Comparison of ENCODE assay signal across 33 cellular contexts in genomic region chrX:125404667-125405160, GRCh38.
"Had no signal": no experiment of that assay in that cellular context is flagged by ENCODE, and none has a peak within 500 bp of the region (broad histone marks: within the 10 kb centered on the region; RNA-seq: fewer than 3 reads in every experiment).

No MANE protein-coding gene starts in this region.

- H3K36me3 Mint-ChIP-seq: activated naive CD8-positive, alpha-beta T cell; naive thymus-derived CD8-positive, alpha-beta T cell; neural progenitor cell; stimulated activated naive B cell treated with anti-CD40 and anti-IgM and Interleukin-4, amounts not matched to agents 10 μg/mL and 1 μg/mL and 100 μg/mL, for 72 hours; T-cell had no signal

- H3K27ac Mint-ChIP-seq: activated CD4-positive, alpha-beta T cell treated with anti-CD3 and anti-CD28 coated beads, Interleukin-2, amount 10 ng/mL, durations not matched to agents 7 days and 5 days; activated naive CD8-positive, alpha-beta T cell; activated T-cell treated with anti-CD3 and anti-CD28 coated beads, Interleukin-2, amount 50 U/mL, for 72 hours; effector memory CD8-positive, alpha-beta T cell; naive thymus-derived CD8-positive, alpha-beta T cell; neural progenitor cell; stimulated activated naive B cell treated with anti-CD40 and anti-IgM and Interleukin-4, amounts not matched to agents 10 μg/mL and 1 μg/mL and 100 μg/mL, for 72 hours; T-cell; WTC11 had no signal

- H3K4me1 Mint-ChIP-seq: activated CD4-positive, alpha-beta T cell treated with anti-CD3 and anti-CD28 coated beads, Interleukin-2, amount 10 ng/mL, durations not matched to agents 7 days and 5 days; naive thymus-derived CD8-positive, alpha-beta T cell; neural progenitor cell; stimulated activated naive B cell treated with anti-CD40 and anti-IgM and Interleukin-4, amounts not matched to agents 10 μg/mL and 1 μg/mL and 100 μg/mL, for 72 hours; T-cell had no signal

- H3K4me1 ChIP-seq: body of pancreas, left lung, lower lobe of right lung, neural progenitor cell, right atrium auricular region, stomach, tibial artery, upper lobe of right lung had no signal

- H3K27ac ChIP-seq: body of pancreas, cardiac muscle cell, coronary artery, left lung, lower lobe of right lung, neural progenitor cell, right atrium auricular region, stomach, tibial artery, upper lobe of right lung had no signal

- H3K4me2 ChIP-seq: neural progenitor cell had no signal

- ATAC-seq: body of pancreas; effector memory CD8-positive, alpha-beta T cell; esophagus mucosa; left lung; lower lobe of right lung; naive thymus-derived CD8-positive, alpha-beta T cell; stimulated activated naive B cell treated with anti-CD40 and anti-IgM and Interleukin-4, amounts not matched to agents 10 μg/mL and 1 μg/mL and 100 μg/mL, for 72 hours; T-cell; upper lobe of right lung; WTC11 had no signal

- H3K36me3 ChIP-seq: cardiac muscle cell, left lung, lower lobe of right lung, neural progenitor cell, right atrium auricular region, stomach, tibial artery, upper lobe of right lung had no signal

- H2AFZ ChIP-seq: neural progenitor cell had no signal

- H3K9me3 Mint-ChIP-seq: activated CD4-positive, alpha-beta T cell treated with anti-CD3 and anti-CD28 coated beads, Interleukin-2, amount 10 ng/mL, durations not matched to agents 7 days and 5 days; effector memory CD8-positive, alpha-beta T cell; neural progenitor cell; WTC11 had no signal

- H3K9me3 ChIP-seq: body of pancreas, left lung, lower lobe of right lung, stomach, tibial artery, upper lobe of right lung had no signal

- H3K9ac ChIP-seq: neural progenitor cell had no signal

- FAIRE-seq: endothelial cell of umbilical vein, TTC549 had no signal

- H3K4me3 Mint-ChIP-seq: activated CD4-positive, alpha-beta T cell treated with anti-CD3 and anti-CD28 coated beads, Interleukin-2, amount 10 ng/mL, durations not matched to agents 7 days and 5 days; activated naive CD8-positive, alpha-beta T cell; activated T-cell treated with anti-CD3 and anti-CD28 coated beads, Interleukin-2, amount 50 U/mL, for 72 hours; effector memory CD8-positive, alpha-beta T cell; naive thymus-derived CD8-positive, alpha-beta T cell; neural progenitor cell; stimulated activated naive B cell treated with anti-CD40 and anti-IgM and Interleukin-4, amounts not matched to agents 10 μg/mL and 1 μg/mL and 100 μg/mL, for 72 hours; T-cell; WTC11 had no signal

- H3K27me3 Mint-ChIP-seq: activated CD4-positive, alpha-beta T cell treated with anti-CD3 and anti-CD28 coated beads, Interleukin-2, amount 10 ng/mL, durations not matched to agents 7 days and 5 days; activated naive CD8-positive, alpha-beta T cell; effector memory CD8-positive, alpha-beta T cell; naive thymus-derived CD8-positive, alpha-beta T cell; stimulated activated naive B cell treated with anti-CD40 and anti-IgM and Interleukin-4, amounts not matched to agents 10 μg/mL and 1 μg/mL and 100 μg/mL, for 72 hours; T-cell had no signal

- DNase-seq: activated CD4-positive, alpha-beta T cell treated with anti-CD3 and anti-CD28 coated beads for 1 hour; activated CD4-positive, alpha-beta T cell treated with anti-CD3 and anti-CD28 coated beads, Interleukin-2, amount 10 ng/mL, durations not matched to agents 7 days and 5 days; activated naive CD4-positive, alpha-beta T cell treated with Interleukin-2 at 50 U/mL for 16 hours; activated T-cell treated with anti-CD3 and anti-CD28 coated beads for 4 hours; activated T-cell treated with anti-CD3 and anti-CD28 coated beads, Interleukin-2, amount 50 U/mL, for 72 hours; anterior cingulate cortex; body of pancreas; effector memory CD8-positive, alpha-beta T cell; foreskin fibroblast; head of caudate nucleus; hypothalamus; kidney glomerular epithelial cell; left lung; lower lobe of right lung; mesenchymal stem cell; occipital lobe; stimulated activated CD4-positive, alpha-beta T cell treated with anti-CD3 and anti-CD28 coated beads, Interleukin-15, amount 100 ng/mL, for 24 hours; stimulated activated CD4-positive, alpha-beta T cell treated with anti-CD3 and anti-CD28 coated beads, Interleukin-2, amount 100 ng/mL, for 24 hours; stimulated activated naive B cell treated with anti-CD40 and anti-IgM and Interleukin-4, amounts not matched to agents 10 μg/mL and 1 μg/mL and 100 μg/mL, for 72 hours; stomach; T-cell; tibial artery; upper lobe of right lung had no signal

- H3K27me3 ChIP-seq: body of pancreas, cardiac muscle cell, left lung, neural progenitor cell, right atrium auricular region, stomach, tibial artery, upper lobe of right lung had no signal

- H3K4me3 ChIP-seq: body of pancreas, cardiac muscle cell, coronary artery, left lung, lower lobe of right lung, neural progenitor cell, right atrium auricular region, stomach, tibial artery, upper lobe of right lung had no signal
